ENCODE assay signal across 8 cellular contexts in genomic region chr7:43590862-43591550, GRCh38. TPM values are rescaled to one million over a fixed set of nuclear protein-coding genes. Genes with fewer than 3 reads are reported as not detected.
DNase-seq lines count a peak whose midpoint lies in the region; ATAC-seq, FAIRE-seq and TF ChIP-seq lines count a peak whose summit lies in the region.

No MANE protein-coding gene starts in this region.

- H3K4me1 Mint-ChIP-seq in glutamatergic neuron (ENCODE audit: low read depth, unreplicated experiment): peaks cover 38% of the 10 kb centered on the region

- intact Hi-C loops in sciatic nerve (cut with DNase I): no loop called here

- TF ChIP-seq CTCF in glutamatergic neuron (IDR thresholded peaks at IDR 0.05; ENCODE audit: partially characterized antibody, unreplicated experiment): no peak

- no peak for TF ChIP-seq POLR2A in H54 (IDR thresholded peaks at IDR 0.05; ENCODE audit: low read depth, low read length)

- H3K4me3 Mint-ChIP-seq in glutamatergic neuron (ENCODE audit: unreplicated experiment): peak overlapping the region; percentile 34

- DNase-seq in H54 (ENCODE audit: insufficient read length, low spot score): no peak
- DNase-seq in NOMO-1 treated with dmso at 0.1 percent for 144 hours (lab: John Stamatoyannopoulos, UW; ENCODE audit: unreplicated experiment): peak; percentile 38
- DNase-seq in glutamatergic neuron: no peak
- no peak for DNase-seq in GOT3 (lab: John Stamatoyannopoulos, UW)
- DNase-seq in NCI-H2171 treated with DMSO at 0.1 percent for 48 hours (lab: John Stamatoyannopoulos, UW): no peak
- no peak for DNase-seq in sciatic nerve (ENCODE audit: low spot score)
- no peak for DNase-seq in T-helper 9 cell

- no peaks in the 10 kb centered on the region for H3K36me3 Mint-ChIP-seq in glutamatergic neuron (ENCODE audit: unreplicated experiment)

- H3K27me3 Mint-ChIP-seq in glutamatergic neuron (ENCODE audit: unreplicated experiment): peaks cover 7% of the 10 kb centered on the region

- H3K27ac Mint-ChIP-seq in glutamatergic neuron (ENCODE audit: unreplicated experiment): no peak overlapping the region

- peak; percentile 58 for FAIRE-seq in H54 (lab: Jason Lieb, UNC)

- peaks cover 6% of the 10 kb centered on the region for H3K9me3 Mint-ChIP-seq in glutamatergic neuron (ENCODE audit: unreplicated experiment)

- peak; percentile 66 for ATAC-seq in GM18861 (IDR thresholded peaks at IDR 0.05; ENCODE audit: unreplicated experiment)
- ATAC-seq in sciatic nerve: no peak

RNA-seq across cellular contexts. Expression of gene STK17A, which starts 8.1 kb away (rescaled TPM):
- total RNA-seq in glutamatergic neuron (ENCODE audit: unreplicated experiment) (26.8 TPM), sciatic nerve (19.3 TPM)
